In the genomic region with DNA sequence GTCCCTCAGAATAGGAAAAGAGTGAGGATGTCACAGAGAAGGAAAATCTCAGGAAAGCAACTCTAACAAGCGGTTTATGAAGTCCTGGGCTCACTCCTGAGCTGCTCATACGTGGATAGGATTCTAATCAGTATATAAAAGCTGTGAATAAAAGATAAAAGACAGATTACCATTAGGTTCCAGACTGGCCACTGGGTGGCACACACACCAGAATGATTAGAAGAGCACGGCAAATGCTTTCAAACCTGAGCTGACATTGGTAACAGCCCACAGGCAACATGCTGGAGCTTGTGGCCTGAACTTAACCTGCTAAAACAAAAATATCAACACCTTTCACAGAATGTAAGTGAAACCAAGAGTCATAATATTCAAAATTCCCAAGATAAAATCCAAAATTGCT, we compare ENCODE assay signal across 9 cellular contexts.
DNase-seq lines count a peak whose midpoint lies in the region; ATAC-seq and TF ChIP-seq lines count a peak whose summit lies in the region.
"Had no signal": no experiment of that assay in that cellular context is flagged by ENCODE, and none has a peak within 500 bp of the region (broad histone marks: within the 10 kb centered on the region; RNA-seq: fewer than 3 reads in every experiment).

No MANE protein-coding gene starts in this region.

- peak; percentile 0 for DNase-seq in NCI-H2227 treated with DMSO at 0.1 percent for 48 hours (lab: John Stamatoyannopoulos, UW)
- DNase-seq in chondrocyte (ENCODE audit: low spot score): no peak
- DNase-seq in psoas muscle: no peak
- no peak for DNase-seq in occipital lobe (lab: John Stamatoyannopoulos, UW)
- no peak for DNase-seq in activated T-helper 1 cell treated with anti-CD3 and anti-CD28 coated beads, Interleukin-12 subunit alpha, Interleukin-12 subunit beta, Interleukin-2, Interleukin-4 antibody, amounts not matched to agents 30 ng/mL and 10 ng/mL and 1 ng/mL, durations not matched to agents 14 hours and 24 hours and 36 hours (ENCODE audit: low spot score)
- DNase-seq in NCI-H2196 (lab: John Stamatoyannopoulos, UW; ENCODE audit: unreplicated experiment): no peak

- no peaks in the 10 kb centered on the region for H3K79me2 ChIP-seq in DOHH2 (ENCODE audit: control insufficient read depth, low read length)

- H3K4me3 ChIP-seq in DOHH2 (ENCODE audit: low read length): no peak overlapping the region
- H3K4me3 ChIP-seq in psoas muscle: no peak overlapping the region
- H3K4me3 ChIP-seq: SK-N-MC had no signal

- H3F3A ChIP-seq in DOHH2 (ENCODE audit: control insufficient read depth, insufficient read depth): no peaks in the 10 kb centered on the region

- 34 to 39% (median 35%) methylated on average over 3 of the region's 3 CpGs for WGBS in psoas muscle, 3 donors

- peak; percentile 62 for TF ChIP-seq CTCF in DOHH2 (IDR thresholded peaks at IDR 0.05; ENCODE audit: low read depth, low read length, poor library complexity, severe bottlenecking)
- peak; percentile 74 for TF ChIP-seq CTCF in chondrocyte (IDR thresholded peaks at IDR 0.05)
- peak; percentile 56 for TF ChIP-seq CTCF in psoas muscle (IDR thresholded peaks at IDR 0.05)

- peaks cover 6% of the 10 kb centered on the region for H3K27me3 Mint-ChIP-seq in chondrocyte (ENCODE audit: low read depth)
- peaks cover 18% of the 10 kb centered on the region for H3K27me3 Mint-ChIP-seq in activated T-helper 1 cell treated with anti-CD3 and anti-CD28 coated beads, Interleukin-12 subunit alpha, Interleukin-12 subunit beta, Interleukin-2, Interleukin-4 antibody, amounts not matched to agents 30 ng/mL and 10 ng/mL and 1 ng/mL, durations not matched to agents 14 hours and 24 hours and 36 hours (ENCODE audit: insufficient read depth)

- peaks cover 12% of the 10 kb centered on the region for H3K9me3 Mint-ChIP-seq in chondrocyte (ENCODE audit: low read depth)
- H3K9me3 Mint-ChIP-seq in activated T-helper 1 cell treated with anti-CD3 and anti-CD28 coated beads, Interleukin-12 subunit alpha, Interleukin-12 subunit beta, Interleukin-2, Interleukin-4 antibody, amounts not matched to agents 30 ng/mL and 10 ng/mL and 1 ng/mL, durations not matched to agents 14 hours and 24 hours and 36 hours: no peaks in the 10 kb centered on the region

- H3K36me3 ChIP-seq in DOHH2 (ENCODE audit: control insufficient read depth, low read length): no peaks in the 10 kb centered on the region
- no peaks in the 10 kb centered on the region for H3K36me3 ChIP-seq in psoas muscle (ENCODE audit: insufficient read depth in 1 of 2, low read depth in 1 of 2)

- H3K27me3 ChIP-seq in DOHH2 (ENCODE audit: control insufficient read depth, low read length) (peaks cover 3% of the 10 kb centered on the region; the same call in 1 of the 2 replicates), psoas muscle (ENCODE audit: insufficient read depth in 3 of 3, low read length in 2 of 3) (no peaks in the 10 kb centered on the region)

- H4K20me1 ChIP-seq in DOHH2 (ENCODE audit: control insufficient read depth, insufficient read depth, low read depth, low read length): no peaks in the 10 kb centered on the region

- H3K27ac Mint-ChIP-seq in chondrocyte (ENCODE audit: unreplicated experiment): no peak overlapping the region
- no peak overlapping the region for H3K27ac Mint-ChIP-seq in activated T-helper 1 cell treated with anti-CD3 and anti-CD28 coated beads, Interleukin-12 subunit alpha, Interleukin-12 subunit beta, Interleukin-2, Interleukin-4 antibody, amounts not matched to agents 30 ng/mL and 10 ng/mL and 1 ng/mL, durations not matched to agents 14 hours and 24 hours and 36 hours

- H3K9me2 ChIP-seq in DOHH2 (replicated peaks; ENCODE audit: control insufficient read depth, low read length): no peaks in the 10 kb centered on the region

- ATAC-seq in GM21786 (IDR thresholded peaks at IDR 0.05; ENCODE audit: unreplicated experiment) (peak; percentile 52), psoas muscle (peak in 3 of 4 donors; percentile 51 to 57 (median 53))

- no peak overlapping the region for H3K4me2 ChIP-seq in DOHH2 (ENCODE audit: low read length)

- peaks cover 1% of the 10 kb centered on the region for H3K36me3 Mint-ChIP-seq in chondrocyte (ENCODE audit: low read depth)
- no peaks in the 10 kb centered on the region for H3K36me3 Mint-ChIP-seq in activated T-helper 1 cell treated with anti-CD3 and anti-CD28 coated beads, Interleukin-12 subunit alpha, Interleukin-12 subunit beta, Interleukin-2, Interleukin-4 antibody, amounts not matched to agents 30 ng/mL and 10 ng/mL and 1 ng/mL, durations not matched to agents 14 hours and 24 hours and 36 hours (ENCODE audit: low read depth)

- intact Hi-C loops in psoas muscle (cut with DNase I): loop anchor here (2.0 to 10.0 kb wide), 2 partner anchors 369 to 381 kb away; partner anchors contain the start of gene GRID1 (in 1 of the 2)
- intact Hi-C loops in activated T-helper 1 cell treated with anti-CD3 and anti-CD28 coated beads, Interleukin-12 subunit alpha, Interleukin-12 subunit beta, Interleukin-2, Interleukin-4 antibody, amounts not matched to agents 30 ng/mL and 10 ng/mL and 1 ng/mL, durations not matched to agents 14 hours and 24 hours and 36 hours (cut with micrococcal nuclease): loop anchor here (2.0 kb wide), 1 partner anchor 381 kb away; no protein-coding TSS in a partner anchor

- H3K4me1 ChIP-seq in DOHH2 (ENCODE audit: control insufficient read depth, low read length) (no peaks in the 10 kb centered on the region), psoas muscle (no peaks in the 10 kb centered on the region)

- no peak overlapping the region for H3K27ac ChIP-seq in DOHH2 (ENCODE audit: low read depth, low read length)
- H3K27ac ChIP-seq in psoas muscle: no peak overlapping the region
- H3K27ac ChIP-seq: SK-N-MC had no signal

- H3K9me3 ChIP-seq in DOHH2 (ENCODE audit: control insufficient read depth, insufficient read depth, low read length): 0 out of 2 replicates have a peak, but pooled peaks cover 2% of the 10 kb centered on the region
- H3K9me3 ChIP-seq in psoas muscle: no peaks in the 10 kb centered on the region

- H3K4me1 Mint-ChIP-seq in chondrocyte (ENCODE audit: low read depth): no peaks in the 10 kb centered on the region
- H3K4me1 Mint-ChIP-seq in activated T-helper 1 cell treated with anti-CD3 and anti-CD28 coated beads, Interleukin-12 subunit alpha, Interleukin-12 subunit beta, Interleukin-2, Interleukin-4 antibody, amounts not matched to agents 30 ng/mL and 10 ng/mL and 1 ng/mL, durations not matched to agents 14 hours and 24 hours and 36 hours (ENCODE audit: low read depth): no peaks in the 10 kb centered on the region

- H3K4me3 Mint-ChIP-seq in chondrocyte (ENCODE audit: unreplicated experiment): no peak overlapping the region
- no peak overlapping the region for H3K4me3 Mint-ChIP-seq in activated T-helper 1 cell treated with anti-CD3 and anti-CD28 coated beads, Interleukin-12 subunit alpha, Interleukin-12 subunit beta, Interleukin-2, Interleukin-4 antibody, amounts not matched to agents 30 ng/mL and 10 ng/mL and 1 ng/mL, durations not matched to agents 14 hours and 24 hours and 36 hours
